ENCODE assay signal across 8 cellular contexts in genomic region chr1:155934097-155934932, GRCh38. TPM values are rescaled to one million over a fixed set of nuclear protein-coding genes. Genes with fewer than 3 reads are reported as not detected.
DNase-seq lines count a peak whose midpoint lies in the region; ATAC-seq and TF ChIP-seq lines count a peak whose summit lies in the region.

TSS of gene KHDC4 (minus strand) at chr1:155934413. CDS start at chr1:155934373, 40 bp downstream.

- H3K4me2 ChIP-seq in SK-N-SH (peak within 1 kb of the TSS; percentile 97), osteoblast (ENCODE audit: insufficient read depth, low read length) (peak within 1 kb of the TSS; percentile 83)

- peak; percentile 94 for ATAC-seq in HG02571 (IDR thresholded peaks at IDR 0.05; ENCODE audit: unreplicated experiment)

- H3F3A ChIP-seq in SK-N-SH (replicated peaks; ENCODE audit: insufficient read depth), result peaks cover 27% of the 10 kb centered on the region

- H3K4me1 ChIP-seq in SK-N-SH (ENCODE audit: control insufficient read depth in 1 of 2, insufficient read depth in 2 of 2, low read depth in 1 of 2, low read length in 1 of 2) (peaks cover 20 to 25% of the 10 kb centered on the region in 2 experiments), osteoblast (ENCODE audit: insufficient read depth, low read length) (peaks cover 29% of the 10 kb centered on the region), thymus (ENCODE audit: control insufficient read depth, insufficient read depth, low read length) (peaks cover 15% of the 10 kb centered on the region)

- POLR2A ChIA-PET in GM10248 (lab: Yijun Ruan, JAX), result interaction anchor here (0.6 to 2.5 kb wide), 6 partner anchors 8 to 407 kb away, joined by 3 to 14 read pairs (median 3); no protein-coding TSS in a partner anchor
- POLR2A ChIA-PET in SK-N-SH (lab: Yijun Ruan, JAX), result interaction anchor here (0.5 to 2.2 kb wide), 16 partner anchors 12 to 119 kb away, joined by 3 to 14 read pairs (median 4); partner anchors contain the start of genes ARHGEF2 and SYT11

- H2AFZ ChIP-seq in SK-N-SH (ENCODE audit: low read depth) (peak within 1 kb of the TSS; percentile 95), osteoblast (ENCODE audit: low read length) (peak within 1 kb of the TSS; percentile 90)

- H3K9me3 ChIP-seq in SK-N-SH (no peaks in the 10 kb centered on the region), osteoblast (ENCODE audit: low read depth, low read length) (no peaks in the 10 kb centered on the region), thymus (ENCODE audit: control insufficient read depth) (no peaks in the 10 kb centered on the region)

- H4K20me1 ChIP-seq in SK-N-SH (ENCODE audit: insufficient read depth) (peaks cover 37% of the 10 kb centered on the region), osteoblast (ENCODE audit: insufficient read depth, low read length) (peaks cover 24% of the 10 kb centered on the region)

- peak within 1 kb of the TSS; percentile 98 for H3K9ac ChIP-seq in SK-N-SH

- CTCF ChIA-PET in GM10248 (lab: Yijun Ruan, JAX), result interaction anchor here (0.7 to 4.4 kb wide), 13 partner anchors 10 to 347 kb away, joined by 3 to 42 read pairs (median 4); partner anchors contain the start of gene ARHGEF2
- CTCF ChIA-PET in SK-N-SH (lab: Yijun Ruan, JAX), result interaction anchor here (0.7 to 3.4 kb wide), 7 partner anchors 20 to 1710 kb away, joined by 3 to 18 read pairs (median 4); partner anchors contain the start of genes ARHGEF2 and UBQLN4

- H3K4me3 ChIP-seq in SK-N-SH (ENCODE audit: low read depth in 2 of 2, low read length in 1 of 2) (peak within 1 kb of the TSS; percentile 76 to 86), osteoblast (ENCODE audit: insufficient read depth, low read length) (peak within 1 kb of the TSS; percentile 99), thymus (ENCODE audit: low read length) (peak within 1 kb of the TSS; percentile 90)

- H3K27ac ChIP-seq in SK-N-SH (ENCODE audit: low read depth in 2 of 2, low read length in 1 of 2) (peak within 1 kb of the TSS; percentile 93 to 97), osteoblast (ENCODE audit: low read depth, low read length) (peak within 1 kb of the TSS; percentile 98), thymus (ENCODE audit: low read depth) (peak within 1 kb of the TSS; percentile 96)

- under 1% methylated on average over 49 of the region's 50 CpGs for WGBS in SK-N-SH (ENCODE audit: low lambda C conversion rate)
- WGBS in thymus, result 2% methylated on average over 50 of the region's 50 CpGs

- no peaks in the 10 kb centered on the region for H3K9me2 ChIP-seq in SK-N-SH

- H3K27me3 ChIP-seq in SK-N-SH (ENCODE audit: insufficient read depth), result no peaks in the 10 kb centered on the region
- no peaks in the 10 kb centered on the region for H3K27me3 ChIP-seq in osteoblast (ENCODE audit: insufficient read depth, low read length)
- H3K27me3 ChIP-seq in thymus (ENCODE audit: control insufficient read depth, insufficient read depth), result no peaks in the 10 kb centered on the region

- peak in 1 of 2 experiments; percentile 62; a peak in 3 of 4 replicates for TF ChIP-seq EP300 in SK-N-SH (IDR thresholded peaks at IDR 0.05; ENCODE audit: borderline replicate concordance in 1 of 2, low read depth in 1 of 2, low read length in 1 of 2)

- TF ChIP-seq RAD21 in SK-N-SH (IDR thresholded peaks at IDR 0.05; ENCODE audit: low read length), result no peak

- no peak for TF ChIP-seq CTCF in GM10248 (IDR thresholded peaks at IDR 0.05; ENCODE audit: control extremely low read depth, extremely low read depth, low read depth, missing control alignments)
- no peak for TF ChIP-seq CTCF in SK-N-SH (IDR thresholded peaks at IDR 0.05)
- no peak for TF ChIP-seq CTCF in osteoblast (IDR thresholded peaks at IDR 0.05; ENCODE audit: extremely low read depth, low read depth, low read length)

- H3K36me3 ChIP-seq in SK-N-SH (replicated peaks in 1 of 2; ENCODE audit: control insufficient read depth in 1 of 2, insufficient read depth in 2 of 2, low read length in 1 of 2) (peaks cover 26 to 33% of the 10 kb centered on the region in 2 experiments), osteoblast (ENCODE audit: insufficient read depth, low read length) (peaks cover 36% of the 10 kb centered on the region), thymus (ENCODE audit: control insufficient read depth, insufficient read depth) (peaks cover 20% of the 10 kb centered on the region)

- peaks cover 54% of the 10 kb centered on the region for H3K79me2 ChIP-seq in SK-N-SH (ENCODE audit: insufficient read depth)
- peaks cover 47% of the 10 kb centered on the region for H3K79me2 ChIP-seq in osteoblast (ENCODE audit: insufficient read depth, low read length)

- DNase-seq in GM10248 (ENCODE audit: extremely low spot score) (peak; percentile 95), NCI-H1048 (lab: John Stamatoyannopoulos, UW) (peak; percentile 100), SK-N-SH (peak; percentile 89), glomerular visceral epithelial cell (ENCODE audit: extremely low spot score) (peak; percentile 99), osteoblast (ENCODE audit: insufficient read length, low spot score, missing footprints) (peak; percentile 93)
- peak; percentile 92 for DNase-seq in activated naive CD4-positive, alpha-beta T cell treated with anti-CD3 and anti-CD28 coated beads, Interleukin-2, amount 50 U/mL, for 16 hours

TF ChIP-seq in SK-N-SH, 30 proteins besides CTCF, POLR2A, EP300 and RAD21 (continues in another document):
- TF ChIP-seq GABPA (IDR thresholded peaks at IDR 0.05; ENCODE audit: low read depth) (peak; percentile 100), FOXM1 (IDR thresholded peaks at IDR 0.05; ENCODE audit: low read depth) (no peak), SIN3A (IDR thresholded peaks at IDR 0.05; ENCODE audit: borderline replicate concordance, low read depth, low read length) (peak; percentile 83; the same call in 1 of the 2 replicates), ELF1 (IDR thresholded peaks at IDR 0.05) (peak; percentile 89), SMC3 (IDR thresholded peaks at IDR 0.05; ENCODE audit: low read depth, low read length) (no peak), GATA2 (CRISPR knock-in tag; IDR thresholded peaks at IDR 0.05) (no peak), TCF12 (IDR thresholded peaks at IDR 0.05) (peak; percentile 56; the same call in 1 of the 2 replicates), USF2 (IDR thresholded peaks at IDR 0.05; ENCODE audit: borderline replicate concordance, low read depth, low read length) (no peak), MXI1 (IDR thresholded peaks at IDR 0.05; ENCODE audit: low read depth, low read length) (peak; percentile 89), POLR2AphosphoS5 (IDR thresholded peaks at IDR 0.05; ENCODE audit: low read depth, low read length) (peak; percentile 97), REST (IDR thresholded peaks at IDR 0.05; ENCODE audit: low read depth, low read length) (no peak), FOSL2 (IDR thresholded peaks at IDR 0.05; ENCODE audit: borderline replicate concordance, low read depth) (peak; percentile 11; the same call in 1 of the 2 replicates), NRF1 (IDR thresholded peaks at IDR 0.05; ENCODE audit: low read depth, low read length) (no peak), EZH2phosphoT487 (IDR thresholded peaks at IDR 0.05; ENCODE audit: borderline replicate concordance, low read depth) (no peak)
- TF ChIP-seq, protein P1, sequence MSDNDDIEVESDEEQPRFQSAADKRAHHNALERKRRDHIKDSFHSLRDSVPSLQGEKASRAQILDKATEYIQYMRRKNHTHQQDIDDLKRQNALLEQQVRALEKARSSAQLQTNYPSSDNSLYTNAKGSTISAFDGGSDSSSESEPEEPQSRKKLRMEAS (IDR thresholded peaks at IDR 0.05; ENCODE audit: low read depth), result peak; percentile 88
- TF ChIP-seq, protein P2, sequence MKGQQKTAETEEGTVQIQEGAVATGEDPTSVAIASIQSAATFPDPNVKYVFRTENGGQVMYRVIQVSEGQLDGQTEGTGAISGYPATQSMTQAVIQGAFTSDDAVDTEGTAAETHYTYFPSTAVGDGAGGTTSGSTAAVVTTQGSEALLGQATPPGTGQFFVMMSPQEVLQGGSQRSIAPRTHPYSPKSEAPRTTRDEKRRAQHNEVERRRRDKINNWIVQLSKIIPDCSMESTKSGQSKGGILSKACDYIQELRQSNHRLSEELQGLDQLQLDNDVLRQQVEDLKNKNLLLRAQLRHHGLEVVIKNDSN (IDR thresholded peaks at IDR 0.05; ENCODE audit: borderline replicate concordance, low read depth), result no peak

RNA-seq across cellular contexts. Expression of gene KHDC4, which starts in this region (rescaled TPM):
- polyA plus RNA-seq in SK-N-SH (2012; rRNA removed) (43.1 and 94.4 TPM in 2 replicates), thymus (45.8 TPM)
- polyA plus RNA-seq in SK-N-SH (2012; cell fraction: cytosol; rRNA removed), result 24.6 and 27.2 TPM in 2 replicates
- 176 and 362 TPM in 2 replicates for polyA plus RNA-seq in SK-N-SH (2012; cell fraction: nucleus; rRNA removed)
- 32.7 and 37.3 TPM in 2 replicates for total RNA-seq in osteoblast

Comparison
In these comparisons a context has a peak if more than half of its experiments do, and no peak if none do; other contexts are left out.
1. Peak in every context shown above with its lines: DNase-seq, ATAC-seq, H3K4me3 ChIP-seq and H3K27ac ChIP-seq.